ENCODE assay signal across 26 cellular contexts in the genomic region with DNA sequence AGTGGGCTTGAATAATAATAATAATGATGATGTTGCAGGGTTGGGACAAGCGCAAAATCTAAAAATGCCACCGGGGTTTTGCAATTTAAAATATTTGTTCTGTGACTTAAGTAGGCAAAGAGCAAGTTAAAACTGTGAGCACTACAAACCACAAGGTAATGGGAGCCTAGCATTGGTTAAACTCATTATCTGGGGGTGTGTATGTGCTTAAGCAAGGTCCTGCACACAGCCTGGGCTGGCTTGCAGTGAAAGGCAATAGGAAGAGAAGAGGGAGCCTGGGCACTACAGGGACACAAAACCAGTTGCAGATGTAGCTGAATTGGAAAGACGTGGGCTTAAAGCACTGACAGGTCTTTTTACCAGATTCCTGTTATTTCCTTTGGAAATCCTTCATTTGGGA. TPM values are rescaled to one million over a fixed set of nuclear protein-coding genes. Genes with fewer than 3 reads are reported as not detected.
"Had no signal": no experiment of that assay in that cellular context is flagged by ENCODE, and none has a peak within 500 bp of the region (broad histone marks: within the 10 kb centered on the region; RNA-seq: fewer than 3 reads in every experiment).

No MANE protein-coding gene starts in this region.

- H3K4me3 ChIP-seq: colonic mucosa, esophagus muscularis mucosa, gastrocnemius medialis, thoracic aorta had no signal

- H3K9me3 ChIP-seq: colonic mucosa, gastrocnemius medialis, thoracic aorta had no signal

- H3K36me3 ChIP-seq: colonic mucosa, esophagus muscularis mucosa, gastrocnemius medialis, thoracic aorta had no signal

- FAIRE-seq: bronchial epithelial cell, islet of Langerhans had no signal

- H3K27ac ChIP-seq: colonic mucosa, esophagus muscularis mucosa, gastrocnemius medialis, thoracic aorta had no signal

- H3K4me1 ChIP-seq: colonic mucosa had no signal

- DNase-seq: activated B cell treated with CpG ODN at 0.5 μM for 24 hours; activated CD4-positive, alpha-beta T cell treated with anti-CD3 and anti-CD28 coated beads for 36 hours; activated CD4-positive, alpha-beta T cell treated with anti-CD3 and anti-CD28 coated beads, Interleukin-2, amount 50 U/mL, for 4 hours; activated CD8-positive, alpha-beta memory T cell treated with anti-CD3 and anti-CD28 coated beads for 24 hours; activated CD8-positive, alpha-beta memory T cell treated with anti-CD3 and anti-CD28 coated beads, Interleukin-2, amount 50 U/mL, for 48 hours; activated naive CD4-positive, alpha-beta T cell treated with Interleukin-2 at 50 U/mL for 16 hours; activated naive CD8-positive, alpha-beta T cell treated with anti-CD3 and anti-CD28 coated beads, Interleukin-2, amount 10 ng/mL, durations not matched to agents 7 days and 5 days; activated T-cell treated with anti-CD3 and anti-CD28 coated beads, Interleukin-2, amount 50 U/mL, for 4 hours; amygdala; colonic mucosa; gastrocnemius medialis; head of caudate nucleus; left cardiac atrium; mesenchymal stem cell; nucleus accumbens; stimulated activated CD4-positive, alpha-beta T cell treated with anti-CD3 and anti-CD28 coated beads, Interleukin-4, amount 100 ng/mL, for 24 hours; stimulated activated naive CD4-positive, alpha-beta T cell treated with Interleukin-2 at 50 U/mL for 16 hours; T-helper 1 cell; T-helper 9 cell had no signal

RNA-seq across cellular contexts. Expression of gene SIM1, which starts 11.7 kb away (rescaled TPM):
- total RNA-seq: activated B cell treated with CpG ODN at 0.5 μM for 24 hours; activated CD4-positive, alpha-beta T cell treated with anti-CD3 and anti-CD28 coated beads for 36 hours; activated naive CD8-positive, alpha-beta T cell treated with anti-CD3 and anti-CD28 coated beads, Interleukin-2, amount 10 ng/mL, durations not matched to agents 7 days and 5 days; activated T-cell treated with anti-CD3 and anti-CD28 coated beads, Interleukin-2, amount 50 U/mL, for 4 hours; activated T-helper 2 cell treated with anti-CD3 and anti-CD28 coated beads, Interferon-gamma antibody, Interleukin-2, Interleukin-4, amounts not matched to agents 10 μg/mL and 5 μg/mL and 100 μg/mL, durations not matched to agents 14 hours and 24 hours and 36 hours; bronchial epithelial cell; esophagus muscularis mucosa; left cardiac atrium; mononuclear cell; thoracic aorta had no signal
- polyA plus RNA-seq: neural cell had no signal
